ENCODE assay signal across 8 cellular contexts in genomic region chr7:30469303-30469702, GRCh38. TPM values are rescaled to one million over a fixed set of nuclear protein-coding genes. Genes with fewer than 3 reads are reported as not detected.
A peak's percentile ranks its signal among the peaks of the same experiment; 100 is the strongest.
DNase-seq lines count a peak whose midpoint lies in the region; TF ChIP-seq lines count a peak whose summit lies in the region.

No MANE protein-coding gene starts in this region.

- no peaks in the 10 kb centered on the region for H4K20me1 ChIP-seq in mammary epithelial cell (ENCODE audit: insufficient read depth, low read length)

- dilution Hi-C loops in mammary epithelial cell (cut with HindIII; ENCODE audit: low sequenced_read_pairs) = no loop called here

- H3K9me3 ChIP-seq in AG04450 (ENCODE audit: control insufficient read depth, insufficient read depth, low read length) = no peaks in the 10 kb centered on the region
- no peaks in the 10 kb centered on the region for H3K9me3 ChIP-seq in mammary epithelial cell (replicated peaks; ENCODE audit: insufficient read depth, low read length)
- no peaks in the 10 kb centered on the region for H3K9me3 ChIP-seq in spleen

- H3K27me3 ChIP-seq in AG04450 (ENCODE audit: control insufficient read depth, insufficient read depth, low read length) (no peaks in the 10 kb centered on the region), mammary epithelial cell (ENCODE audit: insufficient read depth, low read length) (no peaks in the 10 kb centered on the region), spleen (replicated peaks in 1 of 7) (no peaks in the 10 kb centered on the region)

- peak overlapping the region; percentile 56 for H3K9ac ChIP-seq in mammary epithelial cell (ENCODE audit: insufficient read depth, low read length)

- intact Hi-C loops in mammary epithelial cell (cut with micrococcal nuclease) (no loop called here), spleen (cut with DNase I; ENCODE audit: low total_unique reads) (no loop called here)
- intact Hi-C loops in activated CD4-positive, alpha-beta T cell treated with anti-CD3 and anti-CD28 coated beads, Interleukin-2, amount 10 ng/mL, durations not matched to agents 24 days and 14 days (cut with micrococcal nuclease) = no loop called here

- no peak for TF ChIP-seq POLR2A in spleen (IDR thresholded peaks at IDR 0.05)

- H3K4me1 Mint-ChIP-seq in activated CD4-positive, alpha-beta T cell treated with anti-CD3 and anti-CD28 coated beads, Interleukin-2, amount 10 ng/mL, durations not matched to agents 24 days and 14 days = peaks cover 70% of the 10 kb centered on the region

- H3K4me3 Mint-ChIP-seq in activated CD4-positive, alpha-beta T cell treated with anti-CD3 and anti-CD28 coated beads, Interleukin-2, amount 10 ng/mL, durations not matched to agents 24 days and 14 days = no peak overlapping the region

- peak overlapping the region; percentile 86 for H2AFZ ChIP-seq in mammary epithelial cell (ENCODE audit: low read depth, low read length)

- no peak overlapping the region; the same call in 1 of the 2 replicates for H3K4me3 ChIP-seq in AG04450 (ENCODE audit: low read depth, low read length)
- peak overlapping the region in 2 of 3 experiments; percentile 10 to 17 for H3K4me3 ChIP-seq in mammary epithelial cell (replicated peaks in 1 of 3; ENCODE audit: insufficient read depth in 1 of 3, low read depth in 2 of 3, low read length in 3 of 3)
- no peak overlapping the region for H3K4me3 ChIP-seq in spleen

- DNase-seq in AG04450 (ENCODE audit: low read depth, low spot score) (peak; percentile 96), LHCN-M2 (ENCODE audit: low read depth) (peak; percentile 99), mammary epithelial cell (peak; percentile 95), islet precursor cell (peak; percentile 98), spleen (peak; percentile 81), germinal center (ENCODE audit: low spot score) (no peak)
- DNase-seq in activated CD4-positive, CD25-positive, alpha-beta regulatory T cell treated with anti-CD3 and anti-CD28 coated beads, Interleukin-2, amount 50 U/mL, for 72 hours = no peak
- no peak for DNase-seq in activated CD4-positive, alpha-beta T cell treated with anti-CD3 and anti-CD28 coated beads, Interleukin-2, amount 10 ng/mL, durations not matched to agents 24 days and 14 days

- POLR2A ChIA-PET in AG04450 (lab: Yijun Ruan, JAX) = interaction anchor here (0.9 to 1.5 kb wide), 3 partner anchors 9 to 378 kb away, joined by 3 to 8 read pairs (median 7); partner anchors contain the start of gene NOD1

- no TSS peak for BruUV-seq in mammary epithelial cell (replicated peaks; lab: Mats Ljungman, UMichigan)

- H3K27me3 Mint-ChIP-seq in activated CD4-positive, alpha-beta T cell treated with anti-CD3 and anti-CD28 coated beads, Interleukin-2, amount 10 ng/mL, durations not matched to agents 24 days and 14 days = no peaks in the 10 kb centered on the region

- H3K27ac Mint-ChIP-seq in activated CD4-positive, alpha-beta T cell treated with anti-CD3 and anti-CD28 coated beads, Interleukin-2, amount 10 ng/mL, durations not matched to agents 24 days and 14 days = no peak overlapping the region

- peaks cover 77% of the 10 kb centered on the region for H3K79me2 ChIP-seq in mammary epithelial cell (ENCODE audit: insufficient read depth, low read length)

- H3K36me3 Mint-ChIP-seq in activated CD4-positive, alpha-beta T cell treated with anti-CD3 and anti-CD28 coated beads, Interleukin-2, amount 10 ng/mL, durations not matched to agents 24 days and 14 days (ENCODE audit: low read depth) = peaks cover 22% of the 10 kb centered on the region

- WGBS in mammary epithelial cell (ENCODE audit: low coverage, missing lambda C conversion rate) = 0% methylated on average over 4 of the region's 5 CpGs
- WGBS in spleen, 5 donors = 33 to 49% (median 44%) methylated on average over 5 of the region's 5 CpGs

- TF ChIP-seq CTCF in AG04450 (IDR thresholded peaks at IDR 0.05; ENCODE audit: low read depth, low read length) = peak; percentile 69
- peak; percentile 40 to 57 for TF ChIP-seq CTCF in mammary epithelial cell (conservative IDR thresholded peaks at IDR 0.05 in 1 of 2, IDR thresholded peaks at IDR 0.05 in 1 of 2; ENCODE audit: extremely low read depth in 1 of 2, insufficient read depth in 1 of 2, low read depth in 1 of 2, low read length in 2 of 2)
- TF ChIP-seq CTCF in spleen (IDR thresholded peaks at IDR 0.05 in 8 of 11, conservative IDR thresholded peaks at IDR 0.05 in 3 of 11) = peak in 7 of 11 experiments; percentile 9 to 47 (median 25)

- H3K4me2 ChIP-seq in mammary epithelial cell (ENCODE audit: insufficient read depth, low read depth, low read length) = peak overlapping the region; percentile 66

- H3K4me1 ChIP-seq in mammary epithelial cell (ENCODE audit: insufficient read depth, low read length) = peaks cover 18% of the 10 kb centered on the region
- peaks cover 53 to 100% (median 92%) of the 10 kb centered on the region in 6 donors for H3K4me1 ChIP-seq in spleen

- no peaks in the 10 kb centered on the region for H3K36me3 ChIP-seq in mammary epithelial cell (ENCODE audit: insufficient read depth, low read length)
- peaks cover 0 to 8% (median 0%) of the 10 kb centered on the region in 6 donors for H3K36me3 ChIP-seq in spleen

- in situ Hi-C loops in mammary epithelial cell (cut with MboI; ENCODE audit: low sequenced_read_pairs in 2 of 2) = no loop called here

- peak overlapping the region; percentile 93 for H3K27ac ChIP-seq in AG04450 (ENCODE audit: low read depth, low read length)
- peak overlapping the region; percentile 81 for H3K27ac ChIP-seq in mammary epithelial cell (ENCODE audit: insufficient read depth, low read depth, low read length)
- peak overlapping the region; percentile 70 to 92 (median 78) for H3K27ac ChIP-seq in spleen

- CTCF ChIA-PET in AG04450 (lab: Charles Lee) (interaction anchor here (0.8 to 1.8 kb wide), 15 partner anchors 9 to 301 kb away, joined by 3 to 34 read pairs (median 4); partner anchors contain the start of gene NOD1), mammary epithelial cell (lab: Charles Lee; ENCODE audit: low non-redundant PET) (interaction anchor here (0.5 to 1.0 kb wide), 4 partner anchors 9 to 193 kb away, joined by 3 to 4 read pairs (median 3); partner anchors contain the start of gene NOD1)

- H3K9me3 Mint-ChIP-seq in activated CD4-positive, alpha-beta T cell treated with anti-CD3 and anti-CD28 coated beads, Interleukin-2, amount 10 ng/mL, durations not matched to agents 24 days and 14 days = no peaks in the 10 kb centered on the region

RNA-seq across cellular contexts. Expression of gene NOD1, which starts 9.3 kb away (rescaled TPM):
- polyA plus RNA-seq in AG04450 (2011; rRNA removed) (3.3 and 3.5 TPM in 2 replicates), mammary epithelial cell (3.7 TPM), spleen (10 to 100 TPM; 11.0 to 27.9 (median 21.9) TPM)
- 4.0 and 5.4 TPM in 2 replicates for polyA minus RNA-seq in AG04450 (2011; rRNA and poly(A)+ RNA removed)
- total RNA-seq in LHCN-M2 (2014; rRNA removed) (14.3 and 17.5 TPM in 2 replicates), mammary epithelial cell (1 to 10 TPM; 6.0 to 9.7 TPM), spleen (10 to 100 TPM; 27.8 to 40.8 (median 37.7) TPM)
- polyA plus RNA-seq in LHCN-M2 (2012) = 4.4 TPM
- 4.0 TPM for polyA minus RNA-seq in mammary epithelial cell
- 11.6 and 12.9 TPM in 2 replicates for total RNA-seq in activated CD4-positive, alpha-beta T cell treated with anti-CD3 and anti-CD28 coated beads, Interleukin-2, amount 10 ng/mL, durations not matched to agents 24 days and 14 days

RNA-seq across cellular contexts. Expression of gene GGCT, which starts 35.3 kb away (rescaled TPM):
- 19.8 and 24.4 TPM in 2 replicates for polyA plus RNA-seq in AG04450 (2011; rRNA removed)
- 4.9 and 5.5 TPM in 2 replicates for polyA minus RNA-seq in AG04450 (2011; rRNA and poly(A)+ RNA removed)
- 43.6 and 54.2 TPM in 2 replicates for total RNA-seq in LHCN-M2 (2014; rRNA removed)
- polyA plus RNA-seq in LHCN-M2 (2012) = 30.2 TPM
- total RNA-seq in mammary epithelial cell = 10 to 100 TPM; 25.7 to 60.3 TPM
- polyA plus RNA-seq in mammary epithelial cell = 39.7 TPM
- polyA minus RNA-seq in mammary epithelial cell = 11.5 TPM
- total RNA-seq in spleen = 10 to 100 TPM; 13.8 to 26.9 (median 18.1) TPM
- 10 to 100 TPM; 37.6 to 53.0 (median 50.7) TPM for polyA plus RNA-seq in spleen
- total RNA-seq in activated CD4-positive, alpha-beta T cell treated with anti-CD3 and anti-CD28 coated beads, Interleukin-2, amount 10 ng/mL, durations not matched to agents 24 days and 14 days = 76.1 and 80.3 TPM in 2 replicates

Comparison
In these comparisons a context has a peak if more than half of its experiments do, and no peak if none do; other contexts are left out.
1. DNase-seq: peak in AG04450 (single experiment), LHCN-M2 (single experiment), mammary epithelial cell (single experiment), islet precursor cell (single experiment) and spleen (single experiment); none in activated CD4-positive, CD25-positive, alpha-beta regulatory T cell treated with anti-CD3 and anti-CD28 coated beads, Interleukin-2, amount 50 U/mL, for 72 hours (single experiment), activated CD4-positive, alpha-beta T cell treated with anti-CD3 and anti-CD28 coated beads, Interleukin-2, amount 10 ng/mL, durations not matched to agents 24 days and 14 days (single experiment) and germinal center (single experiment).
2. H3K4me3 ChIP-seq: peak in mammary epithelial cell (2 of 3); none in AG04450 (single experiment) and spleen (0 of 8).
3. Peak in every context shown above with its lines, with median percentiles within 50 percentile points of each other: H3K27ac ChIP-seq and CTCF ChIP-seq.